In the genomic region with DNA sequence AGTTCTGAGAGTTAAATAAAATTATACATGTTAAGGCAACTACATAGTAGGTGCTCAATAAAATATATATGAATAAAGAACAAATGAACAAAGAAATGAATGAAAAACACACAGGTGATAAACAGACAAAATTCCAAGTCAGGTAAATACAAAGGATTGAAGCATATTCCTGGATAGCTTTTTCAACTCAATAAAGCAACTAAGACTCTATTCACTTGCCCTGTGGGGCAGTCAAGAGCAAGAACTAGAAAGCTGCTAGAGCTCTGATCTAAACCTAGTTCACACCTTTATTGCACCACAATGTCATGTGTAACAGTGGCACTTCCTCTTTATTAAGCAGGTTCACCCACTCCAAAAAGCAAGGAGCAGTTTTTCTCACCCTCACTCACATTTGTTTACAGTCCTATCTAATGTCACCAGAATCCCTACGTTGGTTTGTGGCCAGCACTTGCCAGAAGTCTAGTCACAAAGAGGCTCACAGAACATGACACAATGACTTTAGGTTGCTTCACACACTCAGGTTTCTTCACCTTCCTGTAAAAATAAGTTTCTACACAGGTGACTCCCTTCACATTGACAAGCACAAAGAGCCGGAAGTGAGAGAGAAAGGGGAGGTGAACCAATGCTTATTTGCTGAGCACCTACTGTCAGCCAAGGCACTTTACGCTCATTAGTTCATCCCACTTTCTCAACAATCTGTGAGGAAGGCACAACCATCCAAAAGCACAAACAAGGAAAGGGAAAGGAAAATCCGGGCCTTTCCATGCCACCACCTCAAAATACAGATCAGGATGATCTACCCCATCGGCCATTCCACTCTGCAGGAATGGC, we compare ENCODE assay signal across 8 cellular contexts.
DNase-seq lines count a peak whose midpoint lies in the region; ATAC-seq, FAIRE-seq and TF ChIP-seq lines count a peak whose summit lies in the region.

No MANE protein-coding gene starts in this region.

- peaks cover 51% of the 10 kb centered on the region for H3K36me3 Mint-ChIP-seq in T-helper 2 cell treated with Interferon-gamma antibody and Interleukin-4, amounts not matched to agents 5 μg/mL and 100 μg/mL, for 36 hours (ENCODE audit: low read depth)

- H3K27ac Mint-ChIP-seq in T-helper 2 cell treated with Interferon-gamma antibody and Interleukin-4, amounts not matched to agents 5 μg/mL and 100 μg/mL, for 36 hours = peak overlapping the region; percentile 97

- H3K4me3 ChIP-seq in BE2C (ENCODE audit: low read depth, low read length) = no peak overlapping the region

- H3K27me3 ChIP-seq in BE2C = no peaks in the 10 kb centered on the region

- H3K4me3 Mint-ChIP-seq in T-helper 2 cell treated with Interferon-gamma antibody and Interleukin-4, amounts not matched to agents 5 μg/mL and 100 μg/mL, for 36 hours = peak overlapping the region; percentile 85

- peaks cover 70% of the 10 kb centered on the region for H3K4me1 Mint-ChIP-seq in T-helper 2 cell treated with Interferon-gamma antibody and Interleukin-4, amounts not matched to agents 5 μg/mL and 100 μg/mL, for 36 hours (ENCODE audit: low read depth)

- FAIRE-seq in D721Med (lab: Jason Lieb, UNC) = no peak

- peaks cover 69% of the 10 kb centered on the region for H3K36me3 ChIP-seq in BE2C

- no peaks in the 10 kb centered on the region for H3K9me3 Mint-ChIP-seq in T-helper 2 cell treated with Interferon-gamma antibody and Interleukin-4, amounts not matched to agents 5 μg/mL and 100 μg/mL, for 36 hours

- DNase-seq in T-helper 2 cell treated with Interferon-gamma antibody and Interleukin-4, amounts not matched to agents 5 μg/mL and 100 μg/mL, for 36 hours (ENCODE audit: low spot score) = peak; percentile 67
- DNase-seq in effector CD4-positive, alpha-beta T cell = peak; percentile 71
- peak; percentile 56 for DNase-seq in stimulated activated CD4-positive, alpha-beta T cell treated with anti-CD3 and anti-CD28 coated beads, Interleukin-4, amount 100 ng/mL, for 24 hours
- DNase-seq in D721Med (ENCODE audit: insufficient read length, low spot score) (no peak), epidermal melanocyte (ENCODE audit: insufficient read length, low spot score) (no peak), BE2C (no peak)

- TF ChIP-seq CTCF in D721Med (IDR thresholded peaks at IDR 0.05; ENCODE audit: insufficient read depth, missing control alignments) (no peak), BE2C (IDR thresholded peaks at IDR 0.05; ENCODE audit: low read depth, low read length) (no peak)

- no peaks in the 10 kb centered on the region for H3K4me1 ChIP-seq in BE2C

- no peaks in the 10 kb centered on the region for H3K9me3 ChIP-seq in BE2C

- peak; percentile 59 for ATAC-seq in GM19328 (IDR thresholded peaks at IDR 0.05; ENCODE audit: unreplicated experiment)
- ATAC-seq in HG03159 (IDR thresholded peaks at IDR 0.05; ENCODE audit: unreplicated experiment) = peak; percentile 64

- no peaks in the 10 kb centered on the region for H3K27me3 Mint-ChIP-seq in T-helper 2 cell treated with Interferon-gamma antibody and Interleukin-4, amounts not matched to agents 5 μg/mL and 100 μg/mL, for 36 hours (ENCODE audit: low read depth)

Comparison
In these comparisons a context has a peak if more than half of its experiments do, and no peak if none do; other contexts are left out.
1. DNase-seq: peak in T-helper 2 cell treated with Interferon-gamma antibody and Interleukin-4, amounts not matched to agents 5 μg/mL and 100 μg/mL, for 36 hours (single experiment), effector CD4-positive, alpha-beta T cell (single experiment) and stimulated activated CD4-positive, alpha-beta T cell treated with anti-CD3 and anti-CD28 coated beads, Interleukin-4, amount 100 ng/mL, for 24 hours (single experiment); none in D721Med (single experiment), epidermal melanocyte (single experiment) and BE2C (single experiment).